In genomic region chr1:74197255-74197654, GRCh38 we compare ENCODE assay signal across 8 cellular contexts. TPM values are rescaled to one million over a fixed set of nuclear protein-coding genes. Genes with fewer than 3 reads are reported as not detected.
DNase-seq lines count a peak whose midpoint lies in the region; ATAC-seq and TF ChIP-seq lines count a peak whose summit lies in the region.

No MANE protein-coding gene starts in this region.

- peak overlapping the region in 2 of 5 donors; percentile 74 to 78 for H3K9ac ChIP-seq in subcutaneous abdominal adipose tissue (ENCODE audit: low read length in 5 of 5)

- H3K79me2 ChIP-seq in hepatocyte: peaks cover 3% of the 10 kb centered on the region

- H3K4me3 Mint-ChIP-seq in T-helper 2 cell treated with Interferon-gamma antibody and Interleukin-4, amounts not matched to agents 5 μg/mL and 100 μg/mL, for 36 hours: peak overlapping the region; percentile 93

- peak overlapping the region; percentile 96 for H3K27ac Mint-ChIP-seq in T-helper 2 cell treated with Interferon-gamma antibody and Interleukin-4, amounts not matched to agents 5 μg/mL and 100 μg/mL, for 36 hours

- peak overlapping the region; percentile 73 for H3K4me2 ChIP-seq in hepatocyte

- H3K4me1 ChIP-seq in hepatocyte (ENCODE audit: insufficient read depth) (no peaks in the 10 kb centered on the region), subcutaneous abdominal adipose tissue (ENCODE audit: control insufficient read depth in 5 of 5, insufficient read depth in 5 of 5, low read length in 5 of 5) (peaks cover 3 to 21% (median 14%) of the 10 kb centered on the region in 5 donors)

- H3K36me3 Mint-ChIP-seq in T-helper 2 cell treated with Interferon-gamma antibody and Interleukin-4, amounts not matched to agents 5 μg/mL and 100 μg/mL, for 36 hours (ENCODE audit: low read depth): peaks cover 6% of the 10 kb centered on the region

- TF ChIP-seq CTCF in VCaP (conservative IDR thresholded peaks at IDR 0.05) (no peak), hepatocyte (IDR thresholded peaks at IDR 0.05; ENCODE audit: poor library complexity) (no peak)

- ATAC-seq in HG02678 (IDR thresholded peaks at IDR 0.05; ENCODE audit: unreplicated experiment): no peak

- H3K27ac ChIP-seq in VCaP: peak overlapping the region; percentile 53; the same call in 1 of the 2 replicates
- H3K27ac ChIP-seq in hepatocyte: peak overlapping the region; percentile 64
- H3K27ac ChIP-seq in subcutaneous abdominal adipose tissue (ENCODE audit: low read depth, low read length): peak overlapping the region; percentile 66

- H3K4me3 ChIP-seq in hepatocyte: peak overlapping the region; percentile 32
- H3K4me3 ChIP-seq in subcutaneous abdominal adipose tissue (ENCODE audit: low read depth in 1 of 5, low read length in 5 of 5): peak overlapping the region; percentile 88 to 99 (median 97)

- H3K9me3 Mint-ChIP-seq in T-helper 2 cell treated with Interferon-gamma antibody and Interleukin-4, amounts not matched to agents 5 μg/mL and 100 μg/mL, for 36 hours: no peaks in the 10 kb centered on the region

- H3K36me3 ChIP-seq in hepatocyte (replicated peaks; ENCODE audit: insufficient read depth, low read depth): no peaks in the 10 kb centered on the region
- H3K36me3 ChIP-seq in subcutaneous abdominal adipose tissue (ENCODE audit: control insufficient read depth in 5 of 5, insufficient read depth in 5 of 5, low read length in 5 of 5): peaks cover 4 to 13% (median 6%) of the 10 kb centered on the region in 5 donors

- no peaks in the 10 kb centered on the region for H3K9me2 ChIP-seq in hepatocyte (replicated peaks; ENCODE audit: insufficient read depth)

- H2AFZ ChIP-seq in hepatocyte: peak overlapping the region; percentile 72

- H3K9me3 ChIP-seq in hepatocyte (ENCODE audit: low read depth): no peaks in the 10 kb centered on the region
- no peaks in the 10 kb centered on the region for H3K9me3 ChIP-seq in subcutaneous abdominal adipose tissue (ENCODE audit: control insufficient read depth in 5 of 5, low read length in 5 of 5)

- WGBS in hepatocyte (ENCODE audit: low lambda C conversion rate, missing lambda C conversion rate): 97% methylated on average over 5 of the region's 5 CpGs

- H3K4me1 Mint-ChIP-seq in T-helper 2 cell treated with Interferon-gamma antibody and Interleukin-4, amounts not matched to agents 5 μg/mL and 100 μg/mL, for 36 hours (ENCODE audit: low read depth): peaks cover 12% of the 10 kb centered on the region

- no peak for DNase-seq in T-helper 2 cell treated with Interferon-gamma antibody and Interleukin-4, amounts not matched to agents 5 μg/mL and 100 μg/mL, for 36 hours (ENCODE audit: low spot score)
- DNase-seq in T-helper 2 cell (no peak), hepatocyte (ENCODE audit: low spot score) (no peak), Kasumi-1 (lab: John Stamatoyannopoulos, UW) (no peak), mesenteric fat pad (ENCODE audit: low spot score) (no peak)

- H3K27me3 ChIP-seq in hepatocyte (no peaks in the 10 kb centered on the region), subcutaneous abdominal adipose tissue (ENCODE audit: control insufficient read depth in 5 of 5, insufficient read depth in 4 of 5, low read length in 5 of 5) (no peaks in the 10 kb centered on the region)

- H3K27me3 Mint-ChIP-seq in T-helper 2 cell treated with Interferon-gamma antibody and Interleukin-4, amounts not matched to agents 5 μg/mL and 100 μg/mL, for 36 hours (ENCODE audit: low read depth): peaks cover 8% of the 10 kb centered on the region

- H4K20me1 ChIP-seq in hepatocyte (ENCODE audit: insufficient read depth, poor library complexity, severe bottlenecking): no peaks in the 10 kb centered on the region

RNA-seq across cellular contexts. Expression of gene LRRIQ3, which starts 0.7 kb away (rescaled TPM):
- total RNA-seq in hepatocyte (0.20 and 0.40 TPM in 2 replicates), mesenteric fat pad (0.71 TPM)
- polyA plus RNA-seq in hepatocyte: not detected in 2 replicates

RNA-seq across cellular contexts. Expression of gene FPGT, which starts 0.8 kb away (rescaled TPM):
- total RNA-seq in hepatocyte: 13.8 and 17.5 TPM in 2 replicates
- polyA plus RNA-seq in hepatocyte: 6.6 and 9.1 TPM in 2 replicates
- 16.3 TPM for total RNA-seq in mesenteric fat pad

RNA-seq across cellular contexts. Expression of gene TNNI3K, which starts 37.9 kb away (rescaled TPM):
- total RNA-seq in hepatocyte (not detected in 2 replicates), mesenteric fat pad (1.1 TPM)
- 1.2 TPM in 1 of 2 replicates, not detected in the other for polyA plus RNA-seq in hepatocyte
